Comparison of ENCODE assay signal across 20 cellular contexts in genomic region chr7:81669476-81670105, GRCh38.
DNase-seq lines count a peak whose midpoint lies in the region; ATAC-seq and TF ChIP-seq lines count a peak whose summit lies in the region.
"Had no signal": no experiment of that assay in that cellular context is flagged by ENCODE, and none has a peak within 500 bp of the region (broad histone marks: within the 10 kb centered on the region; RNA-seq: fewer than 3 reads in every experiment).

No MANE protein-coding gene starts in this region.

- WGBS in trophoblast cell (ENCODE audit: extremely low coverage, insufficient coverage, insufficient read length): no CpG with 5 or more reads among the region's 3 CpGs

- no peak overlapping the region for H2BK12ac ChIP-seq in trophoblast cell (ENCODE audit: low read length)

- no peak for TF ChIP-seq CTCF in epithelial cell of esophagus (IDR thresholded peaks at IDR 0.05; ENCODE audit: insufficient read depth, low read depth, low read length, missing control alignments)

- no peaks in the 10 kb centered on the region for H3K4me1 ChIP-seq in trophoblast cell (ENCODE audit: control insufficient read depth in 1 of 2, insufficient read depth in 2 of 2, low read length in 2 of 2)
- H3K4me1 ChIP-seq: spleen had no signal

- ATAC-seq in HG03108 (IDR thresholded peaks at IDR 0.05; ENCODE audit: unreplicated experiment) (no peak), HG02938 (IDR thresholded peaks at IDR 0.05; ENCODE audit: unreplicated experiment) (no peak)
- ATAC-seq: activated CD4-positive, alpha-beta T cell treated with anti-CD3 and anti-CD28 coated beads for 36 hours; activated naive CD8-positive, alpha-beta T cell treated with anti-CD3 and anti-CD28 coated beads, Interleukin-2, amount 50 U/mL, for 24 hours; left colon had no signal

- no peaks in the 10 kb centered on the region for H3K9me3 ChIP-seq in trophoblast cell (ENCODE audit: insufficient read depth, low read depth, low read length)
- H3K9me3 ChIP-seq: neutrophil, spleen had no signal

- H4K12ac ChIP-seq in trophoblast cell (ENCODE audit: low read depth, low read length): peak overlapping the region; percentile 36

- H3K4me3 ChIP-seq in epithelial cell of esophagus (ENCODE audit: low read length) (no peak overlapping the region), trophoblast cell (ENCODE audit: low read depth, low read length) (no peak overlapping the region)
- H3K4me3 ChIP-seq: spleen had no signal

- H2AK5ac ChIP-seq in trophoblast cell (ENCODE audit: low read length): no peak overlapping the region

- H4K8ac ChIP-seq in trophoblast cell (ENCODE audit: low read depth, low read length): no peak overlapping the region

- H3K4ac ChIP-seq in trophoblast cell (ENCODE audit: low read depth, low read length): no peak overlapping the region

- H3K27ac ChIP-seq in trophoblast cell (ENCODE audit: low read depth, low read length): no peak overlapping the region
- H3K27ac ChIP-seq: neutrophil, spleen had no signal

- no peak overlapping the region for H3K23ac ChIP-seq in trophoblast cell (ENCODE audit: low read length)

- no peak overlapping the region for H2BK120ac ChIP-seq in trophoblast cell (ENCODE audit: insufficient read depth, low read length, poor library complexity)

- no peak overlapping the region for H3K4me2 ChIP-seq in trophoblast cell (ENCODE audit: low read length)

- DNase-seq in NCI-H82 (lab: John Stamatoyannopoulos, UW): peak; percentile 39
- DNase-seq in NCI-H82 treated with DMSO at 0.1 percent for 48 hours (lab: John Stamatoyannopoulos, UW; ENCODE audit: unreplicated experiment): no peak
- peak; percentile 39 for DNase-seq in NCI-H748 treated with DMSO at 0.1 percent for 48 hours (lab: John Stamatoyannopoulos, UW)
- peak; percentile 13 for DNase-seq in epithelial cell of esophagus (ENCODE audit: low read depth)
- no peak for DNase-seq in trophoblast cell
- no peak for DNase-seq in RKO (ENCODE audit: low spot score)
- DNase-seq: ACHN; activated CD4-positive, alpha-beta T cell treated with anti-CD3 and anti-CD28 coated beads for 36 hours; activated naive CD8-positive, alpha-beta T cell treated with anti-CD3 and anti-CD28 coated beads, Interleukin-2, amount 50 U/mL, for 24 hours; Karpas-422; left colon; NCI-H1092; retina; RPMI8226; spleen; stimulated activated CD8-positive, alpha-beta memory T cell treated with anti-CD3 and anti-CD28 coated beads, Interleukin-4, amount 100 ng/mL, for 48 hours; substantia nigra had no signal

- H4K91ac ChIP-seq in trophoblast cell (ENCODE audit: low read depth, low read length): no peak overlapping the region

- no peaks in the 10 kb centered on the region for H3K27me3 ChIP-seq in trophoblast cell (ENCODE audit: insufficient read depth, low read length)
- H3K27me3 ChIP-seq: neutrophil, spleen had no signal

- no peak overlapping the region for H3K14ac ChIP-seq in trophoblast cell (ENCODE audit: low read length)

- no peak overlapping the region for H3K18ac ChIP-seq in trophoblast cell (ENCODE audit: low read length)

- H2BK5ac ChIP-seq in trophoblast cell (ENCODE audit: low read depth, low read length, poor library complexity): no peak overlapping the region

- H3K79me2 ChIP-seq in trophoblast cell (ENCODE audit: control insufficient read depth, insufficient read depth, low read length, poor library complexity): no peaks in the 10 kb centered on the region

- no peaks in the 10 kb centered on the region for H3K36me3 ChIP-seq in trophoblast cell (ENCODE audit: control insufficient read depth in 1 of 2, insufficient read depth in 2 of 2, low read length in 2 of 2)
- H3K36me3 ChIP-seq: neutrophil, spleen had no signal

- no peaks in the 10 kb centered on the region for H3K79me1 ChIP-seq in trophoblast cell (ENCODE audit: low read length)

- H3K9ac ChIP-seq in trophoblast cell (ENCODE audit: low read length): no peak overlapping the region

- H2AFZ ChIP-seq in trophoblast cell (ENCODE audit: insufficient read depth, low read length, poor library complexity): no peak overlapping the region

Comparison
In these comparisons a context has a peak if more than half of its experiments do, and no peak if none do; other contexts are left out.
1. DNase-seq: peak in NCI-H82 (single experiment), NCI-H748 treated with DMSO at 0.1 percent for 48 hours (single experiment) and epithelial cell of esophagus (single experiment); none in NCI-H82 treated with DMSO at 0.1 percent for 48 hours (single experiment), trophoblast cell (0 of 2) and RKO (single experiment).